1 cellular context compared by ENCODE assay signal in the genomic region with DNA sequence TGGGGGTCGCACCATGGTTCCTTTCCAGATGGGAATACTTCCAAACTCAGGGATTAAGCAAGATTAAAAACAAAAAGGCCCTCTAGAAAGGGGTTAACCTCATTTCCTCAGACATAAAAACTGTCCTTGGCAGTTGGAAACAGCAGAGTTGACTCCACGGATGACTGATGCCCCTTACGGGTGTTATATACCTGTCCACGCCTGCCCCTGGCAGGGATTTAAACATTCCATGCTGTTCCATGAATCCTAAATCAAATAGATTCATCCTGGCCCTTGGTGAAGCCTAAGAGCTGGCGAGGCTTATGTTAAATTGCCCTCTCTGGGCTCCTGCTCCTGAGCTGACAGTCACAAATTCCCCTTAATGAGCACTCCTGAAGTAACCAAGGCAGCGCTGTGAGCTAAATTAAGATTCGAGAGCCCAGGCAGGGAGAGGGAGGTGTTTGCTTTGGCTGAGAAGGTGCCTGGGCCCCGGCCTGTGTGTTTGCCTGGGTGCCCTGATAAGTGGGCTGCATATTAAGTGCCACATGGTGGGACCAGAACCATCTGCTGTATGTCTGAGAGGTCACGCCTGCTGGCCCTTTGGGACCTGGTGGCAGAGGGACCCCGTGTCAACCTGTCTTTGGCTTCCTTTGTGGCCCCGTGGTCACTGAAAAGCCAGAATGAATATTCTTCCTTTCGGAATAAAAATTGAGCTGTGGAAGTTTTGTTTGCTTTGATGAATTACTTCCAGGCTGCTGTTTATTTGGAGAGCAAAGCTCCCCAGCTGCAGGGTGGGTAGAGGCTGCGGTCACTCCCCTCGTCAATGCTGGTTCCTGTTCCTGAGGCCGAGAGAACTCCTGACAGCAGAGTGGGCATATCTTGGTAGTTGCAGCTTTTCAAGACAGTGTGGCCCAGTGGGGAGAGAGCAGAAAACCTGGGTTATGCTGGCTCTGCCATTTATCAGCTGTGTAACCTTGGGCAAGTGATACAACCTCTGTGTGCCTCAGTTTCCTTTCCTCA.
TF ChIP-seq lines count a peak whose summit lies in the region.

No MANE protein-coding gene starts in this region.

TF ChIP-seq in SK-N-SH, 30 proteins besides CTCF, POLR2A, EP300 and RAD21 (continued from another document):
- TF ChIP-seq USF1 (IDR thresholded peaks at IDR 0.05; ENCODE audit: borderline replicate concordance, low read depth) = no peak
- no peak for TF ChIP-seq SIN3A (IDR thresholded peaks at IDR 0.05; ENCODE audit: borderline replicate concordance, low read depth, low read length)
- no peak for TF ChIP-seq POLR2AphosphoS5 (IDR thresholded peaks at IDR 0.05; ENCODE audit: low read depth, low read length)
- TF ChIP-seq NFIC (IDR thresholded peaks at IDR 0.05; ENCODE audit: borderline replicate concordance) = no peak
- no peak for TF ChIP-seq TCF12 (IDR thresholded peaks at IDR 0.05)
- TF ChIP-seq, protein P1, sequence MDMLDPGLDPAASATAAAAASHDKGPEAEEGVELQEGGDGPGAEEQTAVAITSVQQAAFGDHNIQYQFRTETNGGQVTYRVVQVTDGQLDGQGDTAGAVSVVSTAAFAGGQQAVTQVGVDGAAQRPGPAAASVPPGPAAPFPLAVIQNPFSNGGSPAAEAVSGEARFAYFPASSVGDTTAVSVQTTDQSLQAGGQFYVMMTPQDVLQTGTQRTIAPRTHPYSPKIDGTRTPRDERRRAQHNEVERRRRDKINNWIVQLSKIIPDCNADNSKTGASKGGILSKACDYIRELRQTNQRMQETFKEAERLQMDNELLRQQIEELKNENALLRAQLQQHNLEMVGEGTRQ (IDR thresholded peaks at IDR 0.05; ENCODE audit: borderline replicate concordance, low read depth, low read length) = no peak
- no peak for TF ChIP-seq NRF1 (IDR thresholded peaks at IDR 0.05; ENCODE audit: low read depth, low read length)
- TF ChIP-seq, protein P2, sequence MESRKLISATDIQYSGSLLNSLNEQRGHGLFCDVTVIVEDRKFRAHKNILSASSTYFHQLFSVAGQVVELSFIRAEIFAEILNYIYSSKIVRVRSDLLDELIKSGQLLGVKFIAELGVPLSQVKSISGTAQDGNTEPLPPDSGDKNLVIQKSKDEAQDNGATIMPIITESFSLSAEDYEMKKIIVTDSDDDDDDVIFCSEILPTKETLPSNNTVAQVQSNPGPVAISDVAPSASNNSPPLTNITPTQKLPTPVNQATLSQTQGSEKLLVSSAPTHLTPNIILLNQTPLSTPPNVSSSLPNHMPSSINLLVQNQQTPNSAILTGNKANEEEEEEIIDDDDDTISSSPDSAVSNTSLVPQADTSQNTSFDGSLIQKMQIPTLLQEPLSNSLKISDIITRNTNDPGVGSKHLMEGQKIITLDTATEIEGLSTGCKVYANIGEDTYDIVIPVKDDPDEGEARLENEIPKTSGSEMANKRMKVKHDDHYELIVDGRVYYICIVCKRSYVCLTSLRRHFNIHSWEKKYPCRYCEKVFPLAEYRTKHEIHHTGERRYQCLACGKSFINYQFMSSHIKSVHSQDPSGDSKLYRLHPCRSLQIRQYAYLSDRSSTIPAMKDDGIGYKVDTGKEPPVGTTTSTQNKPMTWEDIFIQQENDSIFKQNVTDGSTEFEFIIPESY (IDR thresholded peaks at IDR 0.05; ENCODE audit: borderline replicate concordance, low read depth) = no peak
- TF ChIP-seq CHD2 (IDR thresholded peaks at IDR 0.05; ENCODE audit: low read length, partially characterized antibody) = no peak
- TF ChIP-seq EZH2phosphoT487 (IDR thresholded peaks at IDR 0.05; ENCODE audit: borderline replicate concordance, low read depth) = no peak
- no peak for TF ChIP-seq ELF1 (IDR thresholded peaks at IDR 0.05)
- no peak for TF ChIP-seq TAF1 (IDR thresholded peaks at IDR 0.05; ENCODE audit: borderline replicate concordance, low read depth, low read length)
- no peak for TF ChIP-seq SMC3 (IDR thresholded peaks at IDR 0.05; ENCODE audit: low read depth, low read length)
